ENCODE assay signal across 29 cellular contexts in genomic region chr1:77319036-77319705, GRCh38. TPM values are rescaled to one million over a fixed set of nuclear protein-coding genes. Genes with fewer than 3 reads are reported as not detected.
DNase-seq lines count a peak whose midpoint lies in the region; ATAC-seq lines count a peak whose summit lies in the region.
"Had no signal": no experiment of that assay in that cellular context is flagged by ENCODE, and none has a peak within 500 bp of the region (broad histone marks: within the 10 kb centered on the region; RNA-seq: fewer than 3 reads in every experiment).

No MANE protein-coding gene starts in this region.

- H3K27me3 ChIP-seq in adipocyte (replicated peaks; ENCODE audit: control insufficient read depth, insufficient read depth, low read length) = no peaks in the 10 kb centered on the region
- no peaks in the 10 kb centered on the region for H3K27me3 ChIP-seq in CD4-positive, alpha-beta memory T cell (ENCODE audit: insufficient read depth, low read length)
- H3K27me3 ChIP-seq: brain microvascular endothelial cell had no signal

- POLR2A ChIA-PET in CD4-positive, alpha-beta memory T cell (lab: Charles Lee; ENCODE audit: partially characterized antibody) = no interaction called here

- DNase-seq in AG20443 (ENCODE audit: low spot score) (peak; percentile 26), HS-5 (ENCODE audit: low read depth) (peak; percentile 52), adipocyte (ENCODE audit: low read depth) (peak; percentile 16), myocyte (ENCODE audit: low read depth) (peak; percentile 57), ureter (ENCODE audit: low spot score) (no peak), head of caudate nucleus (no peak)
- DNase-seq in CD4-positive, alpha-beta memory T cell = no peak
- DNase-seq: activated CD4-positive, alpha-beta memory T cell treated with anti-CD3 and anti-CD28 coated beads for 36 hours; activated CD4-positive, alpha-beta T cell treated with anti-CD3 and anti-CD28 coated beads for 1 hour; activated naive CD4-positive, alpha-beta T cell treated with Interleukin-2 at 50 U/mL for 16 hours; adrenal gland; brain microvascular endothelial cell; cerebellar nuclear complex; dermis blood vessel endothelial cell; endodermal cell; KG1; kidney glomerular epithelial cell; mucosa of descending colon; NCI-H2029 treated with DMSO at 0.1 percent for 48 hours; NCI-H69; nephron progenitor cell; Right ventricle myocardium superior; stimulated activated naive CD8-positive, alpha-beta T cell treated with anti-CD3 and anti-CD28 coated beads, Interleukin-15, Interleukin-2, amounts not matched to agents 100 U/mL and 50 U/mL, for 24 hours had no signal

- no peaks in the 10 kb centered on the region for H3K27me3 Mint-ChIP-seq in CD4-positive, alpha-beta memory T cell
- H3K27me3 Mint-ChIP-seq: activated CD4-positive, alpha-beta memory T cell treated with anti-CD3 and anti-CD28 coated beads for 36 hours had no signal

- no peak overlapping the region for H3K4me3 Mint-ChIP-seq in CD4-positive, alpha-beta memory T cell
- H3K4me3 Mint-ChIP-seq: activated CD4-positive, alpha-beta memory T cell treated with anti-CD3 and anti-CD28 coated beads for 36 hours; endodermal cell; nephron progenitor cell; T-helper 2 cell treated with Interferon-gamma antibody and Interleukin-4, amounts not matched to agents 5 μg/mL and 100 μg/mL, for 36 hours had no signal

- peaks cover 0 to 4% (median 0%) of the 10 kb centered on the region in 8 donors for H3K9me3 Mint-ChIP-seq in CD4-positive, alpha-beta memory T cell
- H3K9me3 Mint-ChIP-seq: activated CD4-positive, alpha-beta memory T cell treated with anti-CD3 and anti-CD28 coated beads for 36 hours; endodermal cell; nephron progenitor cell; T-helper 2 cell treated with Interferon-gamma antibody and Interleukin-4, amounts not matched to agents 5 μg/mL and 100 μg/mL, for 36 hours had no signal

- no peak overlapping the region for H3K4me3 ChIP-seq in adipocyte (ENCODE audit: low read length)
- H3K4me3 ChIP-seq in CD4-positive, alpha-beta memory T cell (ENCODE audit: low read length in 2 of 2) = no peak overlapping the region
- H3K4me3 ChIP-seq: adrenal gland, lung, mucosa of descending colon, smooth muscle cell, thoracic aorta had no signal

- CTCF ChIA-PET in CD4-positive, alpha-beta memory T cell (lab: Charles Lee; ENCODE audit: partially characterized antibody) = no interaction called here

- H3K27ac ChIP-seq in CD4-positive, alpha-beta memory T cell (ENCODE audit: low read depth, low read length) = no peak overlapping the region
- H3K27ac ChIP-seq: adrenal gland, brain microvascular endothelial cell, thoracic aorta had no signal

- peak overlapping the region in 1 of 7 donors; percentile 19 for H3K27ac Mint-ChIP-seq in CD4-positive, alpha-beta memory T cell
- H3K27ac Mint-ChIP-seq: activated CD4-positive, alpha-beta memory T cell treated with anti-CD3 and anti-CD28 coated beads for 36 hours; endodermal cell; nephron progenitor cell; T-helper 2 cell treated with Interferon-gamma antibody and Interleukin-4, amounts not matched to agents 5 μg/mL and 100 μg/mL, for 36 hours had no signal

- intact Hi-C loops in CD4-positive, alpha-beta memory T cell (cut with micrococcal nuclease) = no loop called here
- intact Hi-C loops in head of caudate nucleus (cut with DNase I) = no loop called here

- no peak overlapping the region for H3K9ac ChIP-seq in adipocyte (ENCODE audit: low read length)

- no peaks in the 10 kb centered on the region for H3K36me3 ChIP-seq in adipocyte (ENCODE audit: control insufficient read depth, insufficient read depth, low read length, severe bottlenecking)
- no peaks in the 10 kb centered on the region for H3K36me3 ChIP-seq in CD4-positive, alpha-beta memory T cell (ENCODE audit: insufficient read depth, low read length)
- H3K36me3 ChIP-seq: adrenal gland, brain microvascular endothelial cell, thoracic aorta had no signal

- peaks cover 30% of the 10 kb centered on the region for H3K4me1 ChIP-seq in adipocyte (ENCODE audit: control insufficient read depth, insufficient read depth, low read length)
- H3K4me1 ChIP-seq in CD4-positive, alpha-beta memory T cell (ENCODE audit: insufficient read depth, low read length) = no peaks in the 10 kb centered on the region
- H3K4me1 ChIP-seq: adrenal gland had no signal

- H3K4me1 Mint-ChIP-seq in CD4-positive, alpha-beta memory T cell = peaks cover 0 to 6% (median under 1%) of the 10 kb centered on the region in 4 donors

- H3K9me3 ChIP-seq in adipocyte (ENCODE audit: control insufficient read depth, low read length) = no peaks in the 10 kb centered on the region
- H3K9me3 ChIP-seq in CD4-positive, alpha-beta memory T cell (ENCODE audit: control insufficient read depth in 1 of 2, low read length in 2 of 2) = no peaks in the 10 kb centered on the region
- H3K9me3 ChIP-seq: adrenal gland, mucosa of descending colon, thoracic aorta had no signal

- H3K36me3 Mint-ChIP-seq in CD4-positive, alpha-beta memory T cell = peaks cover 0 to 14% of the 10 kb centered on the region in 2 donors
- H3K36me3 Mint-ChIP-seq: activated CD4-positive, alpha-beta memory T cell treated with anti-CD3 and anti-CD28 coated beads for 36 hours had no signal

- ATAC-seq in HG02938 (IDR thresholded peaks at IDR 0.05; ENCODE audit: unreplicated experiment) = no peak
- ATAC-seq: esophagus mucosa; mucosa of descending colon; stimulated activated naive CD8-positive, alpha-beta T cell treated with anti-CD3 and anti-CD28 coated beads, Interleukin-15, Interleukin-2, amounts not matched to agents 100 U/mL and 50 U/mL, for 24 hours had no signal

RNA-seq across cellular contexts. Expression of gene AK5, which starts 37.4 kb away (rescaled TPM):
- total RNA-seq in myocyte (77.7 and 92.6 TPM in 2 replicates), ureter (1.9 TPM)
- polyA plus RNA-seq in myocyte (2012) = 39.0 TPM
- total RNA-seq in CD4-positive, alpha-beta memory T cell = 10 to 100 TPM; 17.0 to 25.5 TPM
- 10 to 100 TPM; 17.9 to 20.6 TPM for polyA plus RNA-seq in CD4-positive, alpha-beta memory T cell
- total RNA-seq: esophagus mucosa, smooth muscle cell had no signal

Comparison
In these comparisons a context has a peak if more than half of its experiments do, and no peak if none do; other contexts are left out.
1. DNase-seq: peak in AG20443 (single experiment), HS-5 (single experiment), adipocyte (single experiment) and myocyte (single experiment); none in CD4-positive, alpha-beta memory T cell (0 of 5), ureter (single experiment) and head of caudate nucleus (0 of 42).